Comparison of ENCODE assay signal across 8 cellular contexts in genomic region chr19:53977991-53978731, GRCh38. TPM values are rescaled to one million over a fixed set of nuclear protein-coding genes. Genes with fewer than 3 reads are reported as not detected.
A peak's percentile ranks its signal among the peaks of the same experiment; 100 is the strongest.
DNase-seq lines count a peak whose midpoint lies in the region; ATAC-seq and TF ChIP-seq lines count a peak whose summit lies in the region.

No MANE protein-coding gene starts in this region.

- DNase-seq in AG08395 (ENCODE audit: low spot score) (peak; percentile 87), M059J (ENCODE audit: low read depth) (peak; percentile 96), left ventricle myocardium superior (peak; percentile 59), progenitor cell of endocrine pancreas (ENCODE audit: low spot score, unreplicated experiment) (peak; percentile 54), OCI-M1 (lab: John Stamatoyannopoulos, UW) (no peak), NCI-H2171 (lab: John Stamatoyannopoulos, UW) (no peak)
- peak; percentile 23 for DNase-seq in activated naive CD8-positive, alpha-beta T cell treated with anti-CD3 and anti-CD28 coated beads, Interleukin-2, amount 50 U/mL, for 24 hours

- intact Hi-C loops in left ventricle myocardium superior (cut with micrococcal nuclease), result no loop called here

- no peak for ATAC-seq in activated naive CD8-positive, alpha-beta T cell treated with anti-CD3 and anti-CD28 coated beads, Interleukin-2, amount 50 U/mL, for 24 hours
- peak; percentile 68 for ATAC-seq in left ventricle myocardium superior
- no peak for ATAC-seq in esophagus mucosa

- no peak overlapping the region for H3K27ac Mint-ChIP-seq in activated naive CD8-positive, alpha-beta T cell treated with anti-CD3 and anti-CD28 coated beads, Interleukin-2, amount 50 U/mL, for 24 hours
- H3K27ac Mint-ChIP-seq in progenitor cell of endocrine pancreas, result no peak overlapping the region

- no peak for TF ChIP-seq CTCF in progenitor cell of endocrine pancreas (IDR thresholded peaks at IDR 0.05; ENCODE audit: unreplicated experiment)

- H3K27me3 Mint-ChIP-seq in activated naive CD8-positive, alpha-beta T cell treated with anti-CD3 and anti-CD28 coated beads, Interleukin-2, amount 50 U/mL, for 24 hours, result peaks cover 61% of the 10 kb centered on the region
- H3K27me3 Mint-ChIP-seq in progenitor cell of endocrine pancreas, result peaks cover 56% of the 10 kb centered on the region

- peaks cover 15% of the 10 kb centered on the region for H3K9me3 Mint-ChIP-seq in activated naive CD8-positive, alpha-beta T cell treated with anti-CD3 and anti-CD28 coated beads, Interleukin-2, amount 50 U/mL, for 24 hours
- H3K9me3 Mint-ChIP-seq in progenitor cell of endocrine pancreas (ENCODE audit: low read depth), result peaks cover 3% of the 10 kb centered on the region

- H3K4me3 Mint-ChIP-seq in activated naive CD8-positive, alpha-beta T cell treated with anti-CD3 and anti-CD28 coated beads, Interleukin-2, amount 50 U/mL, for 24 hours, result peak overlapping the region; percentile 35
- H3K4me3 Mint-ChIP-seq in progenitor cell of endocrine pancreas (ENCODE audit: low read depth), result peak overlapping the region; percentile 54

- H3K4me1 Mint-ChIP-seq in activated naive CD8-positive, alpha-beta T cell treated with anti-CD3 and anti-CD28 coated beads, Interleukin-2, amount 50 U/mL, for 24 hours, result peaks cover 25% of the 10 kb centered on the region
- H3K4me1 Mint-ChIP-seq in progenitor cell of endocrine pancreas (ENCODE audit: low read depth), result peaks cover 12% of the 10 kb centered on the region

- H3K36me3 Mint-ChIP-seq in activated naive CD8-positive, alpha-beta T cell treated with anti-CD3 and anti-CD28 coated beads, Interleukin-2, amount 50 U/mL, for 24 hours (ENCODE audit: low read depth), result peaks cover 9% of the 10 kb centered on the region
- no peaks in the 10 kb centered on the region for H3K36me3 Mint-ChIP-seq in progenitor cell of endocrine pancreas (ENCODE audit: insufficient read depth)

RNA-seq across cellular contexts. Expression of gene CACNG6, which starts 13.3 kb away (rescaled TPM):
- total RNA-seq in M059J (2014; rRNA removed; shearing (Covaris generic)), result 0.07 and 0.12 TPM in 2 replicates
- total RNA-seq in left ventricle myocardium superior (not detected), progenitor cell of endocrine pancreas (7.6 and 8.4 TPM in 2 replicates), esophagus mucosa (not detected)

RNA-seq across cellular contexts. Expression of gene CACNG8, which starts 15.4 kb away (rescaled TPM):
- total RNA-seq in M059J (2014; rRNA removed; shearing (Covaris generic)), result 0.15 TPM in 1 of 2 replicates, not detected in the other
- 0.02 TPM for total RNA-seq in left ventricle myocardium superior
- total RNA-seq in progenitor cell of endocrine pancreas, result 0.36 and 0.40 TPM in 2 replicates
- total RNA-seq in esophagus mucosa, result not detected

Comparison
In these comparisons a context has a peak if more than half of its experiments do, and no peak if none do; other contexts are left out.
1. DNase-seq: peak in AG08395 (single experiment), M059J (single experiment), activated naive CD8-positive, alpha-beta T cell treated with anti-CD3 and anti-CD28 coated beads, Interleukin-2, amount 50 U/mL, for 24 hours (single experiment), left ventricle myocardium superior (single experiment) and progenitor cell of endocrine pancreas (single experiment); none in OCI-M1 (single experiment) and NCI-H2171 (single experiment).